Comparison of ENCODE assay signal across 14 cellular contexts in genomic region chr22:41768420-41768819, GRCh38. TPM values are rescaled to one million over a fixed set of nuclear protein-coding genes. Genes with fewer than 3 reads are reported as not detected.
DNase-seq lines count a peak whose midpoint lies in the region; ATAC-seq, FAIRE-seq and TF ChIP-seq lines count a peak whose summit lies in the region.
"Had no signal": no experiment of that assay in that cellular context is flagged by ENCODE, and none has a peak within 500 bp of the region (broad histone marks: within the 10 kb centered on the region; RNA-seq: fewer than 3 reads in every experiment).

No MANE protein-coding gene starts in this region.

- H2AFZ ChIP-seq in astrocyte (ENCODE audit: low read depth, low read length) (peak overlapping the region; percentile 34), keratinocyte (ENCODE audit: control insufficient read depth, low read length) (peak overlapping the region; percentile 81)

- no peaks in the 10 kb centered on the region for H3K9me3 ChIP-seq in BLaER1 treated with 17β-estradiol and CSF1 and Interleukin-3, amounts not matched to agents 10 nM and 100 nM (replicated peaks in 1 of 11)
- H3K9me3 ChIP-seq in astrocyte (ENCODE audit: insufficient read depth, low read depth, low read length), result no peaks in the 10 kb centered on the region
- H3K9me3 ChIP-seq in keratinocyte (ENCODE audit: control insufficient read depth, low read depth, low read length), result no peaks in the 10 kb centered on the region
- H3K9me3 ChIP-seq: Peyer's patch had no signal

- intact Hi-C loops in dorsolateral prefrontal cortex (cut with DNase I), result no loop called here

- H3K4me2 ChIP-seq in BLaER1 treated with 17β-estradiol and CSF1 and Interleukin-3, amounts not matched to agents 10 nM and 100 nM, result peak overlapping the region in 8 of 11 experiments; percentile 44 to 85 (median 66); a peak in 15 of 22 replicates
- H3K4me2 ChIP-seq in astrocyte (ENCODE audit: low read length) (peak overlapping the region; percentile 12), keratinocyte (ENCODE audit: control insufficient read depth, extremely low read depth, insufficient read depth, low read depth, low read length) (peak overlapping the region; percentile 5)

- peaks cover 3% of the 10 kb centered on the region for H3K27me3 Mint-ChIP-seq in astrocyte (ENCODE audit: low read depth, unreplicated experiment)

- no peaks in the 10 kb centered on the region for H3K36me3 ChIP-seq in BLaER1 treated with 17β-estradiol and CSF1 and Interleukin-3, amounts not matched to agents 10 nM and 100 nM
- H3K36me3 ChIP-seq in astrocyte (ENCODE audit: insufficient read depth, low read length) (no peaks in the 10 kb centered on the region), keratinocyte (ENCODE audit: control insufficient read depth in 2 of 2, extremely low read depth in 1 of 2, insufficient read depth in 2 of 2, low read length in 2 of 2) (no peaks in the 10 kb centered on the region)
- H3K36me3 ChIP-seq: Peyer's patch had no signal

- H3K27me3 ChIP-seq in BLaER1 treated with 17β-estradiol and CSF1 and Interleukin-3, amounts not matched to agents 10 nM and 100 nM, result no peaks in the 10 kb centered on the region
- H3K27me3 ChIP-seq in HL-60 (ENCODE audit: insufficient read depth, poor library complexity, severe bottlenecking), result no peaks in the 10 kb centered on the region
- no peaks in the 10 kb centered on the region for H3K27me3 ChIP-seq in astrocyte (ENCODE audit: insufficient read depth, low read length)
- H3K27me3 ChIP-seq in keratinocyte (ENCODE audit: control insufficient read depth, extremely low read depth, insufficient read depth, low read length), result no peaks in the 10 kb centered on the region
- H3K27me3 ChIP-seq in dorsolateral prefrontal cortex, result no peaks in the 10 kb centered on the region
- H3K27me3 ChIP-seq: Peyer's patch had no signal

- peak overlapping the region in 9 of 11 experiments; percentile 15 to 73 (median 67); a peak in 17 of 22 replicates for H3K27ac ChIP-seq in BLaER1 treated with 17β-estradiol and CSF1 and Interleukin-3, amounts not matched to agents 10 nM and 100 nM
- H3K27ac ChIP-seq in HL-60 (replicated peaks) (no peak overlapping the region), astrocyte (ENCODE audit: low read depth, low read length) (no peak overlapping the region), keratinocyte (ENCODE audit: control insufficient read depth, insufficient read depth, low read length) (peak overlapping the region; percentile 47), dorsolateral prefrontal cortex (no peak overlapping the region)
- H3K27ac ChIP-seq: Peyer's patch had no signal

- FAIRE-seq in astrocyte (lab: Jason Lieb, UNC), result peak; percentile 20
- FAIRE-seq in keratinocyte (lab: Jason Lieb, UNC), result no peak

- H3K4me1 ChIP-seq in BLaER1 treated with 17β-estradiol and CSF1 and Interleukin-3, amounts not matched to agents 10 nM and 100 nM, result peaks cover 5 to 56% (median 32%) of the 10 kb centered on the region in 10 experiments; a peak in 18 of 20 replicates
- H3K4me1 ChIP-seq in astrocyte (ENCODE audit: insufficient read depth, low read length) (no peaks in the 10 kb centered on the region), keratinocyte (ENCODE audit: control insufficient read depth, extremely low read depth, insufficient read depth, low read length) (peaks cover 36% of the 10 kb centered on the region)
- H3K4me1 ChIP-seq: Peyer's patch had no signal

- no peak for ATAC-seq in HG02798 (IDR thresholded peaks at IDR 0.05; ENCODE audit: poor library complexity, unreplicated experiment)

- no peaks in the 10 kb centered on the region for H3K9me1 ChIP-seq in keratinocyte (ENCODE audit: control insufficient read depth, extremely low read depth, insufficient read depth, low read length)

- H3K4me3 ChIP-seq in BLaER1 treated with 17β-estradiol and CSF1 and Interleukin-3, amounts not matched to agents 10 nM and 100 nM, result peak overlapping the region in 2 of 10 experiments; percentile 0 to 38; a peak in 2 of 20 replicates
- H3K4me3 ChIP-seq in HL-60 (replicated peaks; ENCODE audit: insufficient read depth, low read length), result no peak overlapping the region
- no peak overlapping the region for H3K4me3 ChIP-seq in astrocyte (ENCODE audit: insufficient read depth, low read depth, low read length)
- no peak overlapping the region for H3K4me3 ChIP-seq in keratinocyte (ENCODE audit: control insufficient read depth in 2 of 3, extremely low read depth in 1 of 3, insufficient read depth in 2 of 3, low read depth in 1 of 3, low read length in 3 of 3)
- H3K4me3 ChIP-seq in dorsolateral prefrontal cortex, result no peak overlapping the region
- H3K4me3 ChIP-seq: Peyer's patch had no signal

- H4K20me1 ChIP-seq in BLaER1 treated with 17β-estradiol and CSF1 and Interleukin-3, amounts not matched to agents 10 nM and 100 nM, result no peaks in the 10 kb centered on the region
- H4K20me1 ChIP-seq in astrocyte (ENCODE audit: insufficient read depth, low read length) (no peaks in the 10 kb centered on the region), keratinocyte (ENCODE audit: control insufficient read depth, extremely low read depth, insufficient read depth, low read length) (no peaks in the 10 kb centered on the region)

- no peaks in the 10 kb centered on the region for H3K79me2 ChIP-seq in astrocyte (ENCODE audit: insufficient read depth, low read length)
- H3K79me2 ChIP-seq in keratinocyte (ENCODE audit: control insufficient read depth, insufficient read depth, low read length), result no peaks in the 10 kb centered on the region

- peak overlapping the region in 4 of 11 experiments; percentile 11 to 47 (median 34); a peak in 6 of 22 replicates for H3K9ac ChIP-seq in BLaER1 treated with 17β-estradiol and CSF1 and Interleukin-3, amounts not matched to agents 10 nM and 100 nM
- no peak overlapping the region for H3K9ac ChIP-seq in astrocyte (ENCODE audit: low read length)
- no peak overlapping the region for H3K9ac ChIP-seq in keratinocyte (ENCODE audit: control insufficient read depth, extremely low read depth, insufficient read depth, low read length)

- H3K4me1 Mint-ChIP-seq in astrocyte (ENCODE audit: low read depth, unreplicated experiment), result peaks cover 10% of the 10 kb centered on the region

- no peaks in the 10 kb centered on the region for H3K9me3 Mint-ChIP-seq in astrocyte (ENCODE audit: unreplicated experiment)

- no peaks in the 10 kb centered on the region for H3K36me3 Mint-ChIP-seq in astrocyte (ENCODE audit: low read depth, unreplicated experiment)

- peak overlapping the region; percentile 60 for H3K27ac Mint-ChIP-seq in astrocyte (ENCODE audit: unreplicated experiment)

- dilution Hi-C loops in keratinocyte (cut with MboI; ENCODE audit: extremely low pct_ligation_motif_present, low sequenced_read_pairs), result no loop called here

- TF ChIP-seq CTCF in HL-60 (IDR thresholded peaks at IDR 0.05; ENCODE audit: insufficient read depth, low read length), result no peak
- TF ChIP-seq CTCF in astrocyte (IDR thresholded peaks at IDR 0.05; ENCODE audit: insufficient read depth, low read depth, low read length), result no peak
- no peak for TF ChIP-seq CTCF in keratinocyte (optimal IDR thresholded peaks at IDR 0.05 in 1 of 3, IDR thresholded peaks at IDR 0.05 in 1 of 3, conservative IDR thresholded peaks at IDR 0.05 in 1 of 3; ENCODE audit: extremely low read depth in 1 of 3, insufficient read depth in 2 of 3, low read length in 3 of 3)
- no peak for TF ChIP-seq CTCF in dorsolateral prefrontal cortex (IDR thresholded peaks at IDR 0.05 in 54 of 56, conservative IDR thresholded peaks at IDR 0.05 in 2 of 56; ENCODE audit: low read depth in 1 of 56, partially characterized antibody in 56 of 56)

- H3K4me3 Mint-ChIP-seq in astrocyte (ENCODE audit: unreplicated experiment), result no peak overlapping the region

- DNase-seq in HL-60 (ENCODE audit: low read depth in 1 of 2, low spot score in 1 of 2) (peak; percentile 37 to 39), astrocyte (ENCODE audit: low read depth) (peak; percentile 64), keratinocyte (ENCODE audit: low read depth, low spot score) (no peak), NCI-H146 (lab: John Stamatoyannopoulos, UW) (no peak), NCI-H1092 (lab: John Stamatoyannopoulos, UW) (no peak), dorsolateral prefrontal cortex (no peak)
- DNase-seq: activated CD4-positive, CD25-positive, alpha-beta regulatory T cell; activated naive CD4-positive, alpha-beta T cell treated with Interleukin-2 at 50 U/mL for 16 hours; effector CD8-positive, alpha-beta T cell; NCI-H2029; Peyer's patch; stimulated activated naive CD4-positive, alpha-beta T cell treated with Interleukin-2 at 50 U/mL for 16 hours had no signal

RNA-seq across cellular contexts. Expression of gene CCDC134, which starts 32.1 kb away (rescaled TPM):
- 7.7 and 11.3 TPM in 2 replicates for total RNA-seq in astrocyte
- 3.5 to 6.3 TPM (median 4.1 TPM) in 3 replicates for polyA plus RNA-seq in keratinocyte
- 0.40 TPM for polyA plus RNA-seq in keratinocyte (2011; ENCODE audit: low read depth)
- 1.8 and 2.4 TPM in 2 replicates for polyA plus RNA-seq in keratinocyte (2011; cell fraction: cytosol; rRNA removed)
- 7.1 and 8.3 TPM in 2 replicates for polyA plus RNA-seq in keratinocyte (2011; cell fraction: nucleus; rRNA removed)
- polyA plus RNA-seq in keratinocyte (2012; ENCODE audit: low replicate concordance), result 0.59 and 5.2 TPM in 2 replicates
- 9.2 to 15.3 TPM (median 9.9 TPM) in 3 replicates for polyA minus RNA-seq in keratinocyte
- polyA minus RNA-seq in keratinocyte (2011; cell fraction: cytosol; rRNA and poly(A)+ RNA removed), result 7.9 TPM
- polyA minus RNA-seq in keratinocyte (2011; cell fraction: nucleus; rRNA and poly(A)+ RNA removed), result 8.3 and 8.9 TPM in 2 replicates
- 10 to 100 TPM in 12 of 120 experiments, 1 to 10 TPM in 108; 4.1 to 13.3 (median 7.8) TPM for total RNA-seq in dorsolateral prefrontal cortex

Comparison
In these comparisons a context has a peak if more than half of its experiments do, and no peak if none do; other contexts are left out.
1. H3K27ac ChIP-seq: peak in BLaER1 treated with 17β-estradiol and CSF1 and Interleukin-3, amounts not matched to agents 10 nM and 100 nM (9 of 11) and keratinocyte (single experiment); none in HL-60 (single experiment), astrocyte (single experiment) and dorsolateral prefrontal cortex (0 of 59).
2. H3K4me2 ChIP-seq: peak in every context shown above with its lines; median percentile 66 in BLaER1 treated with 17β-estradiol and CSF1 and Interleukin-3, amounts not matched to agents 10 nM and 100 nM; 12 in astrocyte; 5 in keratinocyte.
3. DNase-seq: peak in HL-60 (2 of 2) and astrocyte (single experiment); none in keratinocyte (single experiment), NCI-H146 (single experiment), NCI-H1092 (single experiment) and dorsolateral prefrontal cortex (0 of 10).